24 cellular contexts compared by ENCODE assay signal in genomic region chr10:110107430-110107829, GRCh38.
"Had no signal": no experiment of that assay in that cellular context is flagged by ENCODE, and none has a peak within 500 bp of the region (broad histone marks: within the 10 kb centered on the region; RNA-seq: fewer than 3 reads in every experiment).

No MANE protein-coding gene starts in this region.

- H3K9me3 Mint-ChIP-seq: activated B cell treated with CpG ODN at 0.5 μM for 24 hours; activated CD4-positive, alpha-beta memory T cell treated with anti-CD3 and anti-CD28 coated beads for 36 hours; activated T-cell treated with anti-CD3 and anti-CD28 coated beads, Interleukin-2, amount 50 U/mL, for 4 hours; T-helper 1 cell treated with Interleukin-12 subunit alpha and Interleukin-12 subunit beta and Interleukin-4 antibody, amounts not matched to agents 30 μg/mL and 1 μg/mL, for 36 hours had no signal

- FAIRE-seq: bronchial epithelial cell, RCC 7860 had no signal

- H3K4me1 ChIP-seq: body of pancreas, SJSA1 had no signal

- H3K4me3 ChIP-seq: body of pancreas, SJSA1 had no signal

- H3K9me3 ChIP-seq: body of pancreas, SJSA1 had no signal

- H3K27ac Mint-ChIP-seq: activated B cell treated with CpG ODN at 0.5 μM for 24 hours; activated CD4-positive, alpha-beta memory T cell treated with anti-CD3 and anti-CD28 coated beads for 36 hours; activated CD4-positive, alpha-beta T cell treated with anti-CD3 and anti-CD28 coated beads, Interleukin-2, amount 10 ng/mL, durations not matched to agents 7 days and 5 days; T-helper 1 cell treated with Interleukin-12 subunit alpha and Interleukin-12 subunit beta and Interleukin-4 antibody, amounts not matched to agents 30 μg/mL and 1 μg/mL, for 36 hours had no signal

- ATAC-seq: activated T-cell treated with anti-CD3 and anti-CD28 coated beads, Interleukin-2, amount 50 U/mL, for 4 hours; body of pancreas; SK-N-SH treated with all-trans-retinoic acid at 6 μM for 48 hours had no signal

- H3K27ac ChIP-seq: body of pancreas, SJSA1 had no signal

- H3K4me3 Mint-ChIP-seq: activated B cell treated with CpG ODN at 0.5 μM for 24 hours; activated CD4-positive, alpha-beta memory T cell treated with anti-CD3 and anti-CD28 coated beads for 36 hours; activated CD4-positive, alpha-beta T cell treated with anti-CD3 and anti-CD28 coated beads, Interleukin-2, amount 10 ng/mL, durations not matched to agents 7 days and 5 days; activated T-cell treated with anti-CD3 and anti-CD28 coated beads, Interleukin-2, amount 50 U/mL, for 4 hours; T-helper 1 cell treated with Interleukin-12 subunit alpha and Interleukin-12 subunit beta and Interleukin-4 antibody, amounts not matched to agents 30 μg/mL and 1 μg/mL, for 36 hours had no signal

- DNase-seq: activated B cell treated with CpG ODN at 0.5 μM for 24 hours; activated CD4-positive, alpha-beta memory T cell treated with anti-CD3 and anti-CD28 coated beads for 36 hours; activated CD4-positive, alpha-beta T cell treated with anti-CD3 and anti-CD28 coated beads, Interleukin-2, amount 10 ng/mL, durations not matched to agents 7 days and 5 days; activated CD8-positive, alpha-beta memory T cell treated with anti-CD3 and anti-CD28 coated beads for 24 hours; activated effector memory CD4-positive, alpha-beta T cell treated with anti-CD3 and anti-CD28 coated beads, Interleukin-2, amount 50 U/mL, for 16 hours; activated naive CD4-positive, alpha-beta T cell treated with Interleukin-2 at 50 U/mL for 16 hours; activated T-cell treated with anti-CD3 and anti-CD28 coated beads, Interleukin-2, amount 50 U/mL, for 4 hours; aorta; body of pancreas; central memory CD4-positive, alpha-beta T cell; MM.1S; NCI-H1105 treated with DMSO at 0.1 percent for 48 hours; NCI-H1436 treated with DMSO at 0.1 percent for 48 hours; NCI-H187; NCI-H2081; NCI-H446; NCI-H524; SHP77; T-helper 9 cell had no signal

- H3K27me3 ChIP-seq: body of pancreas, SJSA1 had no signal

- H3K27me3 Mint-ChIP-seq: activated B cell treated with CpG ODN at 0.5 μM for 24 hours; activated CD4-positive, alpha-beta memory T cell treated with anti-CD3 and anti-CD28 coated beads for 36 hours; activated CD4-positive, alpha-beta T cell treated with anti-CD3 and anti-CD28 coated beads, Interleukin-2, amount 10 ng/mL, durations not matched to agents 7 days and 5 days had no signal
